19 cellular contexts compared by ENCODE assay signal in the genomic region with DNA sequence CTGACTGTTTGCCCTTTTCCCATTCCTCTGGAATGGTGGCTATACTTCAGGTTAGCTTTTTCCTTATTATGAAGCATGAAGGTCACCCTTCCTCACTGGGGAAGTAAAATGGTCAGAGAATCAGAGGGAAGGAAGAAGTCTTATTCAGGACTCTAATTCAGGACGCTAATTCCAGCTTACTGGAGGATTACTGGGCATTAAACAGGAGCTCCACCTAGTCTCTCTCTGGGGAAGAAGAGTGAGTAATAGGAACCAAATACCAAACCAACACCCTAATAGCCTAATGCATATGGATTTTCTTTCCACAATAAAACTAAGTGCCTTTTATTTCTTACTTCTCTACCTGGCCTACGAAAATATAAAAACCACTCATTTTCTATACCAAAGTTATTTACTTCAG. TPM values are rescaled to one million over a fixed set of nuclear protein-coding genes. Genes with fewer than 3 reads are reported as not detected.
DNase-seq lines count a peak whose midpoint lies in the region; ATAC-seq and TF ChIP-seq lines count a peak whose summit lies in the region.
"Had no signal": no experiment of that assay in that cellular context is flagged by ENCODE, and none has a peak within 500 bp of the region (broad histone marks: within the 10 kb centered on the region; RNA-seq: fewer than 3 reads in every experiment).

No MANE protein-coding gene starts in this region.

- peak; percentile 93 for DNase-seq in NCI-H82 (lab: John Stamatoyannopoulos, UW)
- DNase-seq in epithelial cell of esophagus (ENCODE audit: low read depth) = peak; percentile 36
- DNase-seq in retinal pigment epithelial cell (ENCODE audit: low read depth) = peak; percentile 43
- DNase-seq in stimulated activated CD4-positive, alpha-beta T cell treated with anti-CD3 and anti-CD28 coated beads, Interleukin-2, amount 100 ng/mL, for 48 hours = no peak
- DNase-seq in CD14-positive monocyte (ENCODE audit: low spot score) = no peak
- no peak for DNase-seq in stimulated activated CD4-positive, alpha-beta T cell treated with anti-CD3 and anti-CD28 coated beads, Interleukin-15, amount 100 ng/mL, for 24 hours
- DNase-seq: ACHN; BE2C; C1 segment of cervical spinal cord; CD4-positive, alpha-beta memory T cell; DMS 273 treated with DMSO at 0.1 percent for 48 hours; DMS53; DND-41; EL; H9 had no signal

- intact Hi-C loops in CD14-positive monocyte (cut with micrococcal nuclease) = no loop called here

- no peaks in the 10 kb centered on the region for H3K36me3 Mint-ChIP-seq in CD14-positive monocyte
- H3K36me3 Mint-ChIP-seq: CD4-positive, alpha-beta memory T cell had no signal

- peak overlapping the region; percentile 68 for H3K27ac ChIP-seq in VCaP

- H3K4me3 ChIP-seq in epithelial cell of esophagus (ENCODE audit: low read length) (no peak overlapping the region), retinal pigment epithelial cell (ENCODE audit: low read length) (no peak overlapping the region)
- H3K4me3 ChIP-seq: GM12878 had no signal

- H3K4me3 Mint-ChIP-seq in CD14-positive monocyte = no peak overlapping the region
- H3K4me3 Mint-ChIP-seq: CD4-positive, alpha-beta memory T cell; H9 had no signal

- ATAC-seq in HG03097 (IDR thresholded peaks at IDR 0.05; ENCODE audit: low FRiP score, unreplicated experiment) = no peak
- ATAC-seq: GM12878 had no signal

- no peak overlapping the region for H3K27ac Mint-ChIP-seq in CD14-positive monocyte
- H3K27ac Mint-ChIP-seq: CD4-positive, alpha-beta memory T cell; H9 had no signal

- H3K4me1 Mint-ChIP-seq in CD14-positive monocyte = no peaks in the 10 kb centered on the region
- H3K4me1 Mint-ChIP-seq: CD4-positive, alpha-beta memory T cell; H9 had no signal

- peaks cover 0 to 2% (median 0%) of the 10 kb centered on the region in 7 donors for H3K9me3 Mint-ChIP-seq in CD14-positive monocyte

- TF ChIP-seq CTCF in VCaP (conservative IDR thresholded peaks at IDR 0.05) = no peak
- TF ChIP-seq CTCF in epithelial cell of esophagus (IDR thresholded peaks at IDR 0.05; ENCODE audit: insufficient read depth, low read depth, low read length, missing control alignments) = no peak
- TF ChIP-seq CTCF in retinal pigment epithelial cell (conservative IDR thresholded peaks at IDR 0.05; ENCODE audit: low read depth, low read length) = no peak
- no peak for TF ChIP-seq CTCF in CD14-positive monocyte (IDR thresholded peaks at IDR 0.05)

- no peaks in the 10 kb centered on the region for H3K27me3 Mint-ChIP-seq in CD14-positive monocyte (ENCODE audit: low read depth in 3 of 3)
- H3K27me3 Mint-ChIP-seq: CD4-positive, alpha-beta memory T cell had no signal

RNA-seq across cellular contexts. Expression of a gene that starts 10.1 kb away (rescaled TPM):
- polyA plus RNA-seq in CD14-positive monocyte = not detected
- polyA plus RNA-seq: CD4-positive, alpha-beta memory T cell; GM12878; H1 had no signal

Comparison
In these comparisons a context has a peak if more than half of its experiments do, and no peak if none do; other contexts are left out.
1. DNase-seq: peak in NCI-H82 (single experiment), epithelial cell of esophagus (single experiment) and retinal pigment epithelial cell (single experiment); none in stimulated activated CD4-positive, alpha-beta T cell treated with anti-CD3 and anti-CD28 coated beads, Interleukin-2, amount 100 ng/mL, for 48 hours (0 of 2), CD14-positive monocyte (single experiment) and stimulated activated CD4-positive, alpha-beta T cell treated with anti-CD3 and anti-CD28 coated beads, Interleukin-15, amount 100 ng/mL, for 24 hours (single experiment).